In genomic region chr7:117871401-117871777, GRCh38 we compare ENCODE assay signal across 17 cellular contexts. TPM values are rescaled to one million over a fixed set of nuclear protein-coding genes. Genes with fewer than 3 reads are reported as not detected.
DNase-seq lines count a peak whose midpoint lies in the region; ATAC-seq, FAIRE-seq and TF ChIP-seq lines count a peak whose summit lies in the region.
"Had no signal": no experiment of that assay in that cellular context is flagged by ENCODE, and none has a peak within 500 bp of the region (broad histone marks: within the 10 kb centered on the region; RNA-seq: fewer than 3 reads in every experiment).

No MANE protein-coding gene starts in this region.

- H3K9me3 ChIP-seq in HUES64 (ENCODE audit: insufficient read depth, low read depth, low read length) (no peaks in the 10 kb centered on the region), kidney (ENCODE audit: control insufficient read depth in 1 of 2, low read length in 2 of 2) (no peaks in the 10 kb centered on the region), suprapubic skin (no peaks in the 10 kb centered on the region)

- H3K4me3 ChIP-seq in HUES64 (ENCODE audit: low read length) (peak overlapping the region; percentile 93), kidney (ENCODE audit: low read length in 2 of 2) (peak overlapping the region; percentile 23 to 77), suprapubic skin (peak overlapping the region; percentile 75)

- no peak for TF ChIP-seq EP300 in suprapubic skin (IDR thresholded peaks at IDR 0.05)

- H3K27me3 ChIP-seq in HUES64 (ENCODE audit: insufficient read depth, low read length), result peaks cover 7% of the 10 kb centered on the region; the same call in 1 of the 2 replicates
- no peaks in the 10 kb centered on the region for H3K27me3 ChIP-seq in suprapubic skin

- H3K4me1 ChIP-seq in HUES64 (ENCODE audit: insufficient read depth, low read length) (peaks cover 60% of the 10 kb centered on the region), kidney (ENCODE audit: control insufficient read depth in 1 of 2, insufficient read depth in 1 of 2, low read depth in 1 of 2, low read length in 2 of 2) (peaks cover 0 to 6% of the 10 kb centered on the region in 2 donors), suprapubic skin (peaks cover 21% of the 10 kb centered on the region)

- intact Hi-C loops in kidney (cut with DNase I), result no loop called here

- TF ChIP-seq CTCF in kidney (IDR thresholded peaks at IDR 0.05; ENCODE audit: borderline replicate concordance, extremely low read depth, insufficient read depth) (no peak), suprapubic skin (IDR thresholded peaks at IDR 0.05) (no peak)

- H3K36me3 ChIP-seq in HUES64 (ENCODE audit: insufficient read depth, low read length) (no peaks in the 10 kb centered on the region), kidney (ENCODE audit: control insufficient read depth in 1 of 2, insufficient read depth in 2 of 2, low read length in 2 of 2) (no peaks in the 10 kb centered on the region), suprapubic skin (no peaks in the 10 kb centered on the region)

- DNase-seq in kidney, result no peak
- DNase-seq in suprapubic skin (ENCODE audit: low spot score in 2 of 2), result no peak
- no peak for DNase-seq in NCI-H2171 treated with DMSO at 0.1 percent for 48 hours (lab: John Stamatoyannopoulos, UW)
- no peak for DNase-seq in RPMI8226
- no peak for DNase-seq in SHP77 treated with DMSO at 0.1 percent for 48 hours (lab: John Stamatoyannopoulos, UW)
- DNase-seq: activated CD4-positive, CD25-positive, alpha-beta regulatory T cell treated with anti-CD3 and anti-CD28 coated beads, Interleukin-2, amount 50 U/mL, for 72 hours; EL; KG1; NCI-H1417 treated with DMSO at 0.1 percent for 48 hours; NCI-H446 treated with DMSO at 0.1 percent for 48 hours; stimulated activated CD4-positive, alpha-beta T cell treated with anti-CD3 and anti-CD28 coated beads, Interleukin-4, amount 100 ng/mL, for 4 hours; T-cell had no signal

- WGBS in HUES64, result 91% methylated on average over 3 of the region's 4 CpGs
- WGBS in suprapubic skin, result 85% methylated on average over 4 of the region's 4 CpGs

- H3K27ac ChIP-seq in HUES64 (ENCODE audit: low read depth, low read length) (no peak overlapping the region), cingulate gyrus (ENCODE audit: low read depth, low read length) (peak overlapping the region; percentile 65), kidney (ENCODE audit: low read depth in 2 of 2, low read length in 2 of 2) (no peak overlapping the region), suprapubic skin (no peak overlapping the region)

- no peak for ATAC-seq in HG03039 (IDR thresholded peaks at IDR 0.05; ENCODE audit: unreplicated experiment)
- ATAC-seq: T-cell had no signal

- no peak for TF ChIP-seq POLR2A in suprapubic skin (IDR thresholded peaks at IDR 0.05)

- no peak for FAIRE-seq in kidney (lab: Jason Lieb, UNC)
- FAIRE-seq: GM12892, islet of Langerhans had no signal

- H3K9ac ChIP-seq in HUES64 (ENCODE audit: low read depth, low read length), result no peak overlapping the region
- H3K9ac ChIP-seq in kidney (ENCODE audit: low read length in 2 of 2), result no peak overlapping the region

RNA-seq across cellular contexts. Expression of gene CTTNBP2, which starts 1.9 kb away (rescaled TPM):
- polyA plus RNA-seq in HUES64 (2013, experiment 1 of 2), result 9.9 TPM
- 10.6 TPM for polyA plus RNA-seq in HUES64 (2013, experiment 2 of 2)
- 41.1 TPM for total RNA-seq in kidney
- 3.8 TPM for polyA plus RNA-seq in kidney (ENCODE audit: insufficient read depth, low read depth, low replicate concordance)
- 1 to 10 TPM; 2.2 to 8.9 (median 5.3) TPM for total RNA-seq in suprapubic skin
